In genomic region chr15:85088300-85088699, GRCh38 we compare ENCODE assay signal across 26 cellular contexts.
"Had no signal": no experiment of that assay in that cellular context is flagged by ENCODE, and none has a peak within 500 bp of the region (broad histone marks: within the 10 kb centered on the region; RNA-seq: fewer than 3 reads in every experiment).

No MANE protein-coding gene starts in this region.

- H3K27ac ChIP-seq: colonic mucosa, coronary artery, epithelial cell of prostate, esophagus muscularis mucosa, esophagus squamous epithelium, foreskin keratinocyte, gastrocnemius medialis, gastroesophageal sphincter, heart left ventricle, heart right ventricle had no signal

- H3K4me1 ChIP-seq: colonic mucosa, esophagus muscularis mucosa, esophagus squamous epithelium, foreskin keratinocyte, gastrocnemius medialis, gastroesophageal sphincter, heart left ventricle, heart right ventricle had no signal

- H3K36me3 ChIP-seq: colonic mucosa had no signal

- H3K9me3 ChIP-seq: colonic mucosa, esophagus muscularis mucosa, esophagus squamous epithelium, gastrocnemius medialis, heart right ventricle had no signal

- DNase-seq: colonic mucosa; cortex of kidney; dermis blood vessel endothelial cell; dorsolateral prefrontal cortex; effector CD4-positive, alpha-beta T cell; effector CD8-positive, alpha-beta T cell; effector memory CD4-positive, alpha-beta T cell; effector memory CD8-positive, alpha-beta T cell; endodermal cell; erythroblast; esophagus squamous epithelium; foreskin fibroblast; foreskin keratinocyte; foreskin melanocyte; gastrocnemius medialis; glutamatergic neuron; head of caudate nucleus; heart left ventricle; heart right ventricle had no signal

- FAIRE-seq: colon, endothelial cell of umbilical vein had no signal

- H3K27me3 ChIP-seq: colonic mucosa, dorsolateral prefrontal cortex, esophagus muscularis mucosa, esophagus squamous epithelium, foreskin keratinocyte, gastrocnemius medialis, gastroesophageal sphincter, heart left ventricle, heart right ventricle had no signal

- ATAC-seq: effector memory CD8-positive, alpha-beta T cell; esophagus mucosa; foreskin keratinocyte; gastrocnemius medialis; gastroesophageal sphincter; heart left ventricle; heart right ventricle had no signal

- H3K4me3 ChIP-seq: colonic mucosa, coronary artery, dorsolateral prefrontal cortex, esophagus muscularis mucosa, esophagus squamous epithelium, gastrocnemius medialis, gastroesophageal sphincter, heart left ventricle, heart right ventricle had no signal
